In the genomic region with DNA sequence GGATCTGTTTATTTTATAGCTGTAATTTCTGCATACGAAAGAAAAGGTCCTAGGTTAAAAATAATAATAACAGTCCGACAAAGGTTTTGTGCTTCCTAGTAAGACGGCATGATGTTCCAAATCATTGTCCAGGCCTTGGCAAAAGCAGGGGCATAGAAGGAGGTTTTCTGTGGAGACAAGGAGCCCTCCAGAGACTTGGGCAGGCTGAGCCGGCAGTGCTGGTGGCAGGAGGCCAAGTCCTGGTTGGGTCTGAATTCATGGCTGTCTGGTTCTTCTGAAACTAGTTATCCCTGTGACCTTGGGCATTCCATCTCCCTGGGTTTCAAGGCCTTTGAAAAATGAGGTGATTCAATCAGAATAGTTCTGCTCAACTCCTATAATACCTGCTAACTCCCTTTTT, we compare ENCODE assay signal across 22 cellular contexts. TPM values are rescaled to one million over a fixed set of nuclear protein-coding genes. Genes with fewer than 3 reads are reported as not detected.
DNase-seq lines count a peak whose midpoint lies in the region; ATAC-seq and TF ChIP-seq lines count a peak whose summit lies in the region.
"Had no signal": no experiment of that assay in that cellular context is flagged by ENCODE, and none has a peak within 500 bp of the region (broad histone marks: within the 10 kb centered on the region; RNA-seq: fewer than 3 reads in every experiment).

No MANE protein-coding gene starts in this region.

- ATAC-seq in GM19035 (IDR thresholded peaks at IDR 0.05; ENCODE audit: unreplicated experiment) = no peak

- intact Hi-C loops in posterior cingulate gyrus (cut with DNase I) = no loop called here

- DNase-seq in BE2C (peak; percentile 72), NCI-H69 (lab: John Stamatoyannopoulos, UW) (peak; percentile 18), fibroblast of pulmonary artery (ENCODE audit: low read depth) (peak; percentile 3), posterior cingulate gyrus (peak in 8 of 10 donors; percentile 19 to 82 (median 50)), NCI-H1417 (lab: John Stamatoyannopoulos, UW) (no peak)
- no peak for DNase-seq in effector CD4-positive, alpha-beta T cell
- DNase-seq: Calu3; CD4-positive, alpha-beta memory T cell; DMS79; HCEC 1CT; Kasumi-1; MM.1S; NCI-H1105; NCI-H1694 treated with DMSO at 0.1 percent for 48 hours; NCI-H345; NCI-H526; NK-92 treated with Interleukin-12 subunit alpha and Interleukin-12 subunit beta, amount 100 ng/mL, for 24 hours; RPMI8226 had no signal

- TF ChIP-seq CTCF in BE2C (IDR thresholded peaks at IDR 0.05; ENCODE audit: low read depth, low read length) (no peak), fibroblast of pulmonary artery (IDR thresholded peaks at IDR 0.05; ENCODE audit: low read length, missing control alignments) (no peak)

- no peaks in the 10 kb centered on the region for H3K36me3 ChIP-seq in BE2C
- H3K36me3 ChIP-seq: SJSA1 had no signal

- H3K4me3 ChIP-seq in BE2C (ENCODE audit: low read depth, low read length) (no peak overlapping the region), fibroblast of pulmonary artery (replicated peaks; ENCODE audit: low read depth, low read length) (no peak overlapping the region)
- H3K4me3 ChIP-seq: SJSA1 had no signal

- H3K27me3 ChIP-seq in BE2C = no peaks in the 10 kb centered on the region
- H3K27me3 ChIP-seq: SJSA1 had no signal

- H3K4me1 ChIP-seq in BE2C = no peaks in the 10 kb centered on the region
- H3K4me1 ChIP-seq: SJSA1 had no signal

- H3K9me3 ChIP-seq in BE2C = no peaks in the 10 kb centered on the region
- H3K9me3 ChIP-seq: SJSA1 had no signal

RNA-seq across cellular contexts. Expression of gene KCNK13, which starts 44.0 kb away (rescaled TPM):
- polyA plus RNA-seq in BE2C (2012; ENCODE audit: insufficient read depth, insufficient read length, low read depth) = not detected
- polyA plus RNA-seq: BJ; CD4-positive, alpha-beta memory T cell; IgD-negative memory B cell had no signal

Comparison
In these comparisons a context has a peak if more than half of its experiments do, and no peak if none do; other contexts are left out.
1. DNase-seq: peak in BE2C (single experiment), NCI-H69 (single experiment), fibroblast of pulmonary artery (single experiment) and posterior cingulate gyrus (8 of 10); none in effector CD4-positive, alpha-beta T cell (single experiment) and NCI-H1417 (0 of 3).